Comparison of ENCODE assay signal across 29 cellular contexts in the genomic region with DNA sequence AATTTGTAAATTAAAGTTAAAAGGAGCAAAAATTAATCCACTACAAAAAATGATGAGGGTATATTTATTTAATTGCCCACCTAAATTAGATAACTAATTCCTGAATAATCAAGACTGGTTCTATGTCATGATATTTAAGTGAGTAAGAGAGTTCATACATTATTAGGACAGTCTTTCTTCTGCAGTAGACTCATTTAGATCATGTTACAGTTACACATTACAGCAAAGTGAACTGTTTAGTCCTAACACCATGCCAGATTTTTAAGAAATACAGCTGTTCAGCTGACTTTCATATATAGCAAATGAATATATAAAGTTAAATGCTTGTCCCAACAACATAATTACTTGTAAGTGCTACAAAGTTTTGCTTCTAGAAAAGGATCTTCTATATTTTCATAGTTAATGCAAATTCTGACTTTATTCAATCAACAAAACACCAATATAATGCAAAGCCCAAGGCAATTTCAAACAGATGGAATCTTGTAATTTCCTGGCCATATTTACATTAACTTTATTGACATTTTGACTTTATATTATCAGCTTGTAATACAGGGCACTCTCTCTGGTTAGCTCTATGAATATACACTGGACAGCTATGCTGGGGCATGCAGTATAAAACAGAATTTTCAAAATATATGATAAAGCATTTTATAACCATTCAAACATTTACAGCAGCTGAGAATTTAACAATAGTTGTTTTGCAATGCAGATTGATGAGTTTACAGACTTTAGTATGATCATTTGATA. TPM values are rescaled to one million over a fixed set of nuclear protein-coding genes. Genes with fewer than 3 reads are reported as not detected.
"Had no signal": no experiment of that assay in that cellular context is flagged by ENCODE, and none has a peak within 500 bp of the region (broad histone marks: within the 10 kb centered on the region; RNA-seq: fewer than 3 reads in every experiment).

No MANE protein-coding gene starts in this region.

- H3K27me3 ChIP-seq: esophagus squamous epithelium, heart right ventricle, ovary, sigmoid colon, testis, tibial nerve, upper lobe of left lung had no signal

- ATAC-seq: effector memory CD8-positive, alpha-beta T cell; heart right ventricle; left ventricle myocardium superior; lower lobe of right lung; natural killer cell; psoas muscle; right cardiac atrium; stimulated activated effector memory CD8-positive, alpha-beta T cell treated with anti-CD3 and anti-CD28 coated beads, Interleukin-12 subunit alpha, Interleukin-12 subunit beta, amount 100 ng/mL, for 72 hours; stimulated activated naive CD8-positive, alpha-beta T cell treated with anti-CD3 and anti-CD28 coated beads, Interleukin-15, Interleukin-2, amounts not matched to agents 100 U/mL and 50 U/mL, for 24 hours had no signal

- H3K9me3 ChIP-seq: esophagus squamous epithelium, lower lobe of right lung, ovary, psoas muscle, sigmoid colon, testis, tibial nerve, upper lobe of left lung had no signal

- H3K27ac ChIP-seq: esophagus squamous epithelium, heart right ventricle, lower lobe of right lung, ovary, psoas muscle, sigmoid colon, testis, tibial nerve, upper lobe of left lung had no signal

- H3K4me3 ChIP-seq: esophagus squamous epithelium, heart right ventricle, lower lobe of right lung, ovary, psoas muscle, sigmoid colon, testis, tibial nerve, upper lobe of left lung had no signal

- H3K4me1 ChIP-seq: esophagus squamous epithelium, heart right ventricle, lower lobe of right lung, psoas muscle, sigmoid colon, testis, tibial nerve, upper lobe of left lung had no signal

- H3K36me3 ChIP-seq: ovary had no signal

- DNase-seq: cortex of kidney; effector memory CD8-positive, alpha-beta T cell; erythroblast; esophagus squamous epithelium; foreskin melanocyte; glutamatergic neuron; heart right ventricle; hippocampal formation; kidney glomerular epithelial cell; left ventricle myocardium superior; lower lobe of right lung; natural killer cell; occipital lobe; ovary; posterior cingulate gyrus; psoas muscle; right cardiac atrium; sigmoid colon; stimulated activated CD4-positive, alpha-beta T cell treated with anti-CD3 and anti-CD28 coated beads, Interleukin-2, amount 100 ng/mL, for 24 hours; stimulated activated CD4-positive, alpha-beta T cell treated with anti-CD3 and anti-CD28 coated beads, Interleukin-4, amount 100 ng/mL, for 24 hours; stimulated activated naive CD8-positive, alpha-beta T cell treated with anti-CD3 and anti-CD28 coated beads, Interleukin-15, Interleukin-2, amounts not matched to agents 100 U/mL and 50 U/mL, for 24 hours; substantia nigra; testis; upper lobe of left lung had no signal

RNA-seq across cellular contexts. Expression of a gene that starts 45.7 kb away (rescaled TPM):
- total RNA-seq: dermis microvascular lymphatic vessel endothelial cell, heart right ventricle, left ventricle myocardium superior, lower lobe of right lung, mononuclear cell, natural killer cell, right cardiac atrium, skeletal muscle tissue, tibial nerve had no signal
